1 cellular context compared by ENCODE assay signal in genomic region chr15:65805019-65805738, GRCh38.
TF ChIP-seq lines count a peak whose summit lies in the region.

No MANE protein-coding gene starts in this region.

TF ChIP-seq in K562, 482 proteins besides CTCF, POLR2A, EP300 and RAD21 (continued from another document and continues in another):
- TF ChIP-seq ZNF395 (CRISPR knock-in tag; IDR thresholded peaks at IDR 0.05) (peak; percentile 82), CC2D1A (IDR thresholded peaks at IDR 0.05) (peak; percentile 97), SMARCA4 (IDR thresholded peaks at IDR 0.05) (peak; percentile 98), ZNF274 (IDR thresholded peaks at IDR 0.05; ENCODE audit: borderline replicate concordance, low read depth, low read length) (0 out of 2 replicates have a peak, but pooled peaks have one; percentile 35), ETV1 (tag; conservative IDR thresholded peaks at IDR 0.05; ENCODE audit: low read depth) (0 out of 2 replicates have a peak, but pooled peaks have one; percentile 13), ELF1 (tag; IDR thresholded peaks at IDR 0.05) (no peak), NR2F6 (CRISPR knock-in tag; IDR thresholded peaks at IDR 0.05) (no peak), TCF7 (IDR thresholded peaks at IDR 0.05; ENCODE audit: borderline replicate concordance) (no peak), NCOA2 (IDR thresholded peaks at IDR 0.05; ENCODE audit: partially characterized antibody in 2 of 2) (peak; percentile 34 to 67), TEAD1 (CRISPR knock-in tag; IDR thresholded peaks at IDR 0.05) (peak in 1 of 2 experiments; percentile 81; a peak in 2 of 4 replicates), YY1 (IDR thresholded peaks at IDR 0.05; ENCODE audit: borderline replicate concordance in 1 of 3, control insufficient read depth in 1 of 3, extremely low read depth in 1 of 3, insufficient read depth in 3 of 3, insufficient read length in 1 of 3, insufficient replicate concordance in 2 of 3, low read depth in 1 of 3, low read length in 2 of 3) (peak in 1 of 3 experiments; percentile 39), ZBTB12 (CRISPR knock-in tag; IDR thresholded peaks at IDR 0.05) (no peak), PYGO2 (tag; IDR thresholded peaks at IDR 0.05) (peak; percentile 75; the same call in 1 of the 2 replicates), E4F1 (CRISPR knock-in tag; IDR thresholded peaks at IDR 0.05; ENCODE audit: borderline replicate concordance) (no peak), FOXA1 (IDR thresholded peaks at IDR 0.05; ENCODE audit: borderline replicate concordance) (peak; percentile 92), CREM (IDR thresholded peaks at IDR 0.05; ENCODE audit: low read depth) (peak; percentile 66), HES1 (IDR thresholded peaks at IDR 0.05; ENCODE audit: low read depth) (peak; percentile 89), EP400 (IDR thresholded peaks at IDR 0.05) (peak; percentile 49; the same call in 1 of the 2 replicates), ATF4 (CRISPR knock-in tag; IDR thresholded peaks at IDR 0.05) (0 out of 2 replicates have a peak, but pooled peaks have one; percentile 28), ZFX (CRISPR knock-in tag; IDR thresholded peaks at IDR 0.05) (peak; percentile 54; the same call in 1 of the 2 replicates), CREBBP (IDR thresholded peaks at IDR 0.05; ENCODE audit: low read depth, low read length) (no peak), ZNF586 (CRISPR knock-in tag; conservative IDR thresholded peaks at IDR 0.05) (no peak), GATAD2A (IDR thresholded peaks at IDR 0.05) (peak; percentile 63; the same call in 1 of the 2 replicates), KLF16 (IDR thresholded peaks at IDR 0.05) (peak; percentile 87), ZNF592 (IDR thresholded peaks at IDR 0.05) (0 out of 2 replicates have a peak, but pooled peaks have one; percentile 20), TCF3 (CRISPR knock-in tag; IDR thresholded peaks at IDR 0.05) (peak; percentile 94), KHSRP (IDR thresholded peaks at IDR 0.05) (peak; percentile 84), ZNF217 (CRISPR knock-in tag; IDR thresholded peaks at IDR 0.05) (no peak), KDM1A (IDR thresholded peaks at IDR 0.05) (peak; percentile 94 to 95), PHB2 (IDR thresholded peaks at IDR 0.05; ENCODE audit: low read depth) (peak; percentile 88), ATF1 (CRISPR knock-in tag; IDR thresholded peaks at IDR 0.05) (no peak), ATF1 (tag; IDR thresholded peaks at IDR 0.05) (peak; percentile 53; the same call in 1 of the 2 replicates), DDX20 (tag; IDR thresholded peaks at IDR 0.05; ENCODE audit: low read depth) (peak; percentile 36; the same call in 1 of the 2 replicates), ZBTB9 (CRISPR knock-in tag; IDR thresholded peaks at IDR 0.05) (peak; percentile 65; the same call in 1 of the 2 replicates), XRCC3 (IDR thresholded peaks at IDR 0.05) (no peak), LEF1 (IDR thresholded peaks at IDR 0.05) (peak; percentile 93), ILF3 (IDR thresholded peaks at IDR 0.05; ENCODE audit: borderline replicate concordance) (no peak), MAZ (CRISPR knock-in tag; conservative IDR thresholded peaks at IDR 0.05 in 1 of 2, IDR thresholded peaks at IDR 0.05 in 1 of 2) (peak in 1 of 2 experiments; percentile 72; a peak in 2 of 4 replicates), CCNT2 (IDR thresholded peaks at IDR 0.05; ENCODE audit: borderline replicate concordance, extremely low read depth, insufficient read length, low read depth, low read length) (peak; percentile 99), MECOM (CRISPR knock-in tag; IDR thresholded peaks at IDR 0.05) (0 out of 2 replicates have a peak, but pooled peaks have one; percentile 16), NFATC3 (IDR thresholded peaks at IDR 0.05) (peak; percentile 53; the same call in 1 of the 2 replicates), GABPB2 (CRISPR knock-in tag; conservative IDR thresholded peaks at IDR 0.05) (no peak), TARDBP (IDR thresholded peaks at IDR 0.05) (peak; percentile 95), ZNF655 (CRISPR knock-in tag; IDR thresholded peaks at IDR 0.05) (no peak), ARNT (IDR thresholded peaks at IDR 0.05) (peak; percentile 88 to 91; a peak in 3 of 4 replicates)
